In the genomic region with DNA sequence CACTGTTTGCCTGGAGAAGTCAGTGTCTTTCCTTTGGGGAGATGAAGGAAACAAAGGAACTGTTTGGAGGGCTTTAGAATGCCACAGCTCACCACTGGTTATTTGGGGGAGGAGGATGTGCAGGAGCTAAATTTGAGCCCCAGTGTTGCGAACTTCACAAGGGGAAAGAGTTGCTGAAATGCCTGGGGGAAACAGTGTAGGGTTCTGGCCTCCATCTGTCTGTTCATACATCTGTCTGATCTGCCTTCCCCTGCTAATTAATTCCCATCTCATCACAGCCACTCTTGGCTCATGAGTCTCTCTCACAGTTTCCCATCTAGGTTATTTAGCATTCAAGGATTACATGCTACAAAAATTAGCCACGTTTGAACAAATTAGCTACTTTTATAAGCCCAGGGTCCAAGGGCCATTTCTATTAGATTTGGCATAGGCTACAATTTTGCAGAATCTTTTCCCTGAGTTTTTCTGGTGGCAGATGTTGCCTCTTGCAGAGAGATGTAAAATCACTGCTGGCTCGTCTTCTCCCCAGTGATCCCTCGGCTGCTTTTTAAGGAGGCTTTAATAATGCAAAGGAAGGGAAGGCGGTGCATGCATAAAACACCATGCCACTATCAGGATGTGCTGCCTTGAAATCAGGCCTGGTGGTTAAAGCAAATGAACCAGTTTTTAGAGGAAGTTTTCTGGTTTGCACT, we compare ENCODE assay signal across 2 cellular contexts.
TF ChIP-seq lines count a peak whose summit lies in the region.

No MANE protein-coding gene starts in this region.

TF ChIP-seq in GM23338, 12 proteins besides CTCF, POLR2A, EP300 and RAD21:
- TF ChIP-seq, protein P1, sequence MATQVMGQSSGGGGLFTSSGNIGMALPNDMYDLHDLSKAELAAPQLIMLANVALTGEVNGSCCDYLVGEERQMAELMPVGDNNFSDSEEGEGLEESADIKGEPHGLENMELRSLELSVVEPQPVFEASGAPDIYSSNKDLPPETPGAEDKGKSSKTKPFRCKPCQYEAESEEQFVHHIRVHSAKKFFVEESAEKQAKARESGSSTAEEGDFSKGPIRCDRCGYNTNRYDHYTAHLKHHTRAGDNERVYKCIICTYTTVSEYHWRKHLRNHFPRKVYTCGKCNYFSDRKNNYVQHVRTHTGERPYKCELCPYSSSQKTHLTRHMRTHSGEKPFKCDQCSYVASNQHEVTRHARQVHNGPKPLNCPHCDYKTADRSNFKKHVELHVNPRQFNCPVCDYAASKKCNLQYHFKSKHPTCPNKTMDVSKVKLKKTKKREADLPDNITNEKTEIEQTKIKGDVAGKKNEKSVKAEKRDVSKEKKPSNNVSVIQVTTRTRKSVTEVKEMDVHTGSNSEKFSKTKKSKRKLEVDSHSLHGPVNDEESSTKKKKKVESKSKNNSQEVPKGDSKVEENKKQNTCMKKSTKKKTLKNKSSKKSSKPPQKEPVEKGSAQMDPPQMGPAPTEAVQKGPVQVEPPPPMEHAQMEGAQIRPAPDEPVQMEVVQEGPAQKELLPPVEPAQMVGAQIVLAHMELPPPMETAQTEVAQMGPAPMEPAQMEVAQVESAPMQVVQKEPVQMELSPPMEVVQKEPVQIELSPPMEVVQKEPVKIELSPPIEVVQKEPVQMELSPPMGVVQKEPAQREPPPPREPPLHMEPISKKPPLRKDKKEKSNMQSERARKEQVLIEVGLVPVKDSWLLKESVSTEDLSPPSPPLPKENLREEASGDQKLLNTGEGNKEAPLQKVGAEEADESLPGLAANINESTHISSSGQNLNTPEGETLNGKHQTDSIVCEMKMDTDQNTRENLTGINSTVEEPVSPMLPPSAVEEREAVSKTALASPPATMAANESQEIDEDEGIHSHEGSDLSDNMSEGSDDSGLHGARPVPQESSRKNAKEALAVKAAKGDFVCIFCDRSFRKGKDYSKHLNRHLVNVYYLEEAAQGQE (IDR thresholded peaks at IDR 0.05; ENCODE audit: unreplicated experiment) = no peak
- TF ChIP-seq CREB1 (CRISPR knock-in tag; IDR thresholded peaks at IDR 0.05; ENCODE audit: low read depth) (no peak), NANOG (IDR thresholded peaks at IDR 0.05; ENCODE audit: borderline replicate concordance) (no peak), JUNB (IDR thresholded peaks at IDR 0.05; ENCODE audit: unreplicated experiment) (no peak), ZNF331 (CRISPR knock-in tag; IDR thresholded peaks at IDR 0.05; ENCODE audit: low read depth) (no peak), ZNF114 (CRISPR knock-in tag; IDR thresholded peaks at IDR 0.05) (no peak), EZH2phosphoT487 (IDR thresholded peaks at IDR 0.05; ENCODE audit: unreplicated experiment) (no peak), POLR2AphosphoS5 (IDR thresholded peaks at IDR 0.05; ENCODE audit: low read depth) (no peak)
- TF ChIP-seq, protein P2, sequence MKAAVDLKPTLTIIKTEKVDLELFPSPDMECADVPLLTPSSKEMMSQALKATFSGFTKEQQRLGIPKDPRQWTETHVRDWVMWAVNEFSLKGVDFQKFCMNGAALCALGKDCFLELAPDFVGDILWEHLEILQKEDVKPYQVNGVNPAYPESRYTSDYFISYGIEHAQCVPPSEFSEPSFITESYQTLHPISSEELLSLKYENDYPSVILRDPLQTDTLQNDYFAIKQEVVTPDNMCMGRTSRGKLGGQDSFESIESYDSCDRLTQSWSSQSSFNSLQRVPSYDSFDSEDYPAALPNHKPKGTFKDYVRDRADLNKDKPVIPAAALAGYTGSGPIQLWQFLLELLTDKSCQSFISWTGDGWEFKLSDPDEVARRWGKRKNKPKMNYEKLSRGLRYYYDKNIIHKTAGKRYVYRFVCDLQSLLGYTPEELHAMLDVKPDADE (IDR thresholded peaks at IDR 0.05) = no peak

TF ChIP-seq in neural cell, 6 proteins besides CTCF, POLR2A, EP300 and RAD21:
- TF ChIP-seq, protein P1 (IDR thresholded peaks at IDR 0.05; ENCODE audit: borderline replicate concordance) = no peak
- TF ChIP-seq TAF1 (IDR thresholded peaks at IDR 0.05; ENCODE audit: low read depth) (no peak), MXI1 (conservative IDR thresholded peaks at IDR 0.05; ENCODE audit: poor library complexity, severe bottlenecking) (no peak), SMC3 (conservative IDR thresholded peaks at IDR 0.05; ENCODE audit: poor library complexity) (no peak), POLR2AphosphoS5 (IDR thresholded peaks at IDR 0.05) (no peak), EZH2 (IDR thresholded peaks at IDR 0.05; ENCODE audit: borderline replicate concordance, insufficient read depth, low read length, poor library complexity, severe bottlenecking) (no peak)
TF ChIP-seq in neural cell: peak in this region for 0.
